Comparison of ENCODE assay signal across 8 cellular contexts in genomic region chr9:91415290-91415689, GRCh38.
A peak's percentile ranks its signal among the peaks of the same experiment; 100 is the strongest.
DNase-seq lines count a peak whose midpoint lies in the region; ATAC-seq lines count a peak whose summit lies in the region.

No MANE protein-coding gene starts in this region.

- DNase-seq in stimulated activated CD4-positive, alpha-beta T cell treated with anti-CD3 and anti-CD28 coated beads, Interleukin-1b, Interleukin-23, amount 100 ng/mL, for 48 hours, result peak; percentile 28
- DNase-seq in stimulated activated CD4-positive, alpha-beta T cell treated with anti-CD3 and anti-CD28 coated beads, Interleukin-2, amount 100 ng/mL, for 24 hours, result no peak
- DNase-seq in SIG-M5 treated with dmso at 0.1 percent for 504 hours (lab: John Stamatoyannopoulos, UW; ENCODE audit: unreplicated experiment) (peak; percentile 72), NCI-H2171 treated with DMSO at 0.1 percent for 48 hours (lab: John Stamatoyannopoulos, UW) (no peak), NCI-H510A (lab: John Stamatoyannopoulos, UW) (no peak), NCI-H1694 (lab: John Stamatoyannopoulos, UW) (no peak)

- ATAC-seq in HG03039 (IDR thresholded peaks at IDR 0.05; ENCODE audit: unreplicated experiment) (peak; percentile 83), GM19328 (IDR thresholded peaks at IDR 0.05; ENCODE audit: unreplicated experiment) (no peak)

Comparison
In these comparisons a context has a peak if more than half of its experiments do, and no peak if none do; other contexts are left out.
1. DNase-seq: peak in stimulated activated CD4-positive, alpha-beta T cell treated with anti-CD3 and anti-CD28 coated beads, Interleukin-1b, Interleukin-23, amount 100 ng/mL, for 48 hours (single experiment) and SIG-M5 treated with dmso at 0.1 percent for 504 hours (single experiment); none in stimulated activated CD4-positive, alpha-beta T cell treated with anti-CD3 and anti-CD28 coated beads, Interleukin-2, amount 100 ng/mL, for 24 hours (0 of 2), NCI-H2171 treated with DMSO at 0.1 percent for 48 hours (single experiment), NCI-H510A (single experiment) and NCI-H1694 (single experiment).